In the genomic region with DNA sequence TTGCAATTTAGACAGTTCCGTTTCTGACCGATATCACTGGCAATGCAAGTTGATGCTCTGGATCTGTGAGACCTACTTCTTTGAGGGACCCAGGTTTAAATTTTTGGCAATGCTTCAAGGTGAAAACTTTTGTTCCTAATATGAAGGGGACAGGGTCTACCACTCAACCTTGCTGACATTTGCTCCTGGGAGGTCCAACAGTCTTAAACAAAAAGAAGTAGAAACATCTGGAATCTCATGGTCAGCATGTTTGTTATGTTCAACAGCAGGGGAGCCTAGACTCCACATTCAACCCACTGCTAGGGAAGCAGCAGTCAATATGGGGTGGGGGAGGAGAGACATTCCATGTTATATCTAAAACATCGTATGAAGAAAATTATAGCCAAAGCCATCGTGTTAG, we compare ENCODE assay signal across 24 cellular contexts.
DNase-seq lines count a peak whose midpoint lies in the region; FAIRE-seq and TF ChIP-seq lines count a peak whose summit lies in the region.
"Had no signal": no experiment of that assay in that cellular context is flagged by ENCODE, and none has a peak within 500 bp of the region (broad histone marks: within the 10 kb centered on the region; RNA-seq: fewer than 3 reads in every experiment).

No MANE protein-coding gene starts in this region.

- H3K27me3 ChIP-seq in HUES6 (ENCODE audit: control insufficient read depth, insufficient read depth, low read length) (no peaks in the 10 kb centered on the region), astrocyte (ENCODE audit: insufficient read depth, low read length) (no peaks in the 10 kb centered on the region), H1 (replicated peaks in 1 of 4; ENCODE audit: control insufficient read depth in 3 of 4, extremely low read depth in 1 of 4, insufficient read depth in 3 of 4, low read length in 3 of 4) (no peaks in the 10 kb centered on the region), mesenchymal stem cell (ENCODE audit: control insufficient read depth in 1 of 2, insufficient read depth in 1 of 2, low read length in 2 of 2) (no peaks in the 10 kb centered on the region), SK-N-SH (ENCODE audit: insufficient read depth) (no peaks in the 10 kb centered on the region)
- H3K27me3 ChIP-seq: BLaER1 treated with 17β-estradiol and CSF1 and Interleukin-3, amounts not matched to agents 10 nM and 100 nM; SJCRH30 had no signal

- TF ChIP-seq CTCF in astrocyte (IDR thresholded peaks at IDR 0.05; ENCODE audit: insufficient read depth, low read depth, low read length) = no peak
- no peak for TF ChIP-seq CTCF in H1 (IDR thresholded peaks at IDR 0.05; ENCODE audit: control extremely low read depth in 1 of 3, insufficient read depth in 1 of 3, low read depth in 1 of 3, low read length in 3 of 3)
- TF ChIP-seq CTCF in SK-N-SH (IDR thresholded peaks at IDR 0.05) = no peak

- H2AK5ac ChIP-seq in H1 (ENCODE audit: low read depth, low read length) (no peak overlapping the region), mesenchymal stem cell (ENCODE audit: low read length, severe bottlenecking) (no peak overlapping the region)

- peaks cover 31% of the 10 kb centered on the region for H3K4me1 Mint-ChIP-seq in astrocyte (ENCODE audit: low read depth, unreplicated experiment)
- H3K4me1 Mint-ChIP-seq: T-cell had no signal

- H3K79me1 ChIP-seq in H1 (ENCODE audit: low read depth, low read length) (no peaks in the 10 kb centered on the region), mesenchymal stem cell (replicated peaks; ENCODE audit: low read length, poor library complexity, severe bottlenecking) (no peaks in the 10 kb centered on the region)

- H3K9me2 ChIP-seq in SK-N-SH = no peaks in the 10 kb centered on the region

- H3K4me3 Mint-ChIP-seq in astrocyte (ENCODE audit: unreplicated experiment) = no peak overlapping the region
- H3K4me3 Mint-ChIP-seq: CD4-positive, alpha-beta T cell; T-cell had no signal

- TF ChIP-seq RAD21 in H1 (IDR thresholded peaks at IDR 0.05 in 1 of 2, conservative IDR thresholded peaks at IDR 0.05 in 1 of 2; ENCODE audit: low read depth in 2 of 2, low read length in 2 of 2) (no peak), SK-N-SH (IDR thresholded peaks at IDR 0.05; ENCODE audit: low read length) (no peak)

- DNase-seq in astrocyte (ENCODE audit: low read depth) = no peak
- DNase-seq in H1 (ENCODE audit: low read depth in 1 of 2, low spot score in 2 of 2) = no peak
- no peak for DNase-seq in mesenchymal stem cell
- no peak for DNase-seq in SK-N-SH
- DNase-seq in GM19240 (ENCODE audit: insufficient read length, low spot score) = no peak
- DNase-seq in cerebellar cortex (ENCODE audit: low spot score) = no peak
- no peak for DNase-seq in amniotic stem cell (lab: John Stamatoyannopoulos, UW)
- DNase-seq: AML-193; CD4-positive, alpha-beta T cell; NCI-H1092; NCI-H1417 treated with DMSO at 0.1 percent for 48 hours; NCI-H1694 treated with DMSO at 0.1 percent for 48 hours; NCI-H2081 treated with DMSO at 0.1 percent for 48 hours; NCI-H2171; NCI-H510A; NCI-H748 treated with DMSO at 0.1 percent for 48 hours; NK-92 treated with Interleukin-12 subunit alpha and Interleukin-12 subunit beta, amount 100 ng/mL, for 24 hours; SJCRH30; T-cell had no signal

- H3K9me3 ChIP-seq in HUES6 (ENCODE audit: control insufficient read depth, insufficient read depth, low read depth, low read length) (no peaks in the 10 kb centered on the region), astrocyte (ENCODE audit: insufficient read depth, low read depth, low read length) (no peaks in the 10 kb centered on the region), H1 (ENCODE audit: insufficient read depth in 2 of 2, low read depth in 1 of 2, low read length in 1 of 2) (no peaks in the 10 kb centered on the region), mesenchymal stem cell (ENCODE audit: control insufficient read depth, low read length) (no peaks in the 10 kb centered on the region), SK-N-SH (no peaks in the 10 kb centered on the region)
- H3K9me3 ChIP-seq: A549; BLaER1 treated with 17β-estradiol and CSF1 and Interleukin-3, amounts not matched to agents 10 nM and 100 nM; SJCRH30 had no signal

- H2BK12ac ChIP-seq in H1 (ENCODE audit: low read depth, low read length) = no peak overlapping the region; the same call in 1 of the 2 replicates
- no peak overlapping the region for H2BK12ac ChIP-seq in mesenchymal stem cell (ENCODE audit: low read length in 2 of 2)

- H3K9ac ChIP-seq in HUES6 (ENCODE audit: low read length) (no peak overlapping the region), astrocyte (ENCODE audit: low read length) (no peak overlapping the region), H1 (replicated peaks in 1 of 4; ENCODE audit: extremely low read depth in 1 of 4, low read depth in 3 of 4, low read length in 3 of 4) (no peak overlapping the region), mesenchymal stem cell (ENCODE audit: low read length) (no peak overlapping the region), SK-N-SH (no peak overlapping the region)
- H3K9ac ChIP-seq: BLaER1 treated with 17β-estradiol and CSF1 and Interleukin-3, amounts not matched to agents 10 nM and 100 nM had no signal

- no peaks in the 10 kb centered on the region for H4K20me1 ChIP-seq in astrocyte (ENCODE audit: insufficient read depth, low read length)
- no peaks in the 10 kb centered on the region for H4K20me1 ChIP-seq in H1 (replicated peaks in 1 of 2; ENCODE audit: control insufficient read depth in 1 of 2, insufficient read depth in 2 of 2, low read length in 2 of 2)
- no peaks in the 10 kb centered on the region for H4K20me1 ChIP-seq in SK-N-SH (ENCODE audit: insufficient read depth)
- H4K20me1 ChIP-seq: BLaER1 treated with 17β-estradiol and CSF1 and Interleukin-3, amounts not matched to agents 10 nM and 100 nM had no signal

- H2BK5ac ChIP-seq in H1 (ENCODE audit: low read depth, low read length) (no peak overlapping the region), mesenchymal stem cell (ENCODE audit: low read depth, low read length, poor library complexity, severe bottlenecking) (peak overlapping the region; percentile 2)

- H3K9me3 Mint-ChIP-seq in astrocyte (ENCODE audit: unreplicated experiment) = no peaks in the 10 kb centered on the region
- H3K9me3 Mint-ChIP-seq: CD4-positive, alpha-beta T cell; T-cell had no signal

- no peak overlapping the region for H3K27ac Mint-ChIP-seq in astrocyte (ENCODE audit: unreplicated experiment)
- H3K27ac Mint-ChIP-seq: CD4-positive, alpha-beta T cell; T-cell had no signal

- H2BK120ac ChIP-seq in H1 (replicated peaks; ENCODE audit: low read depth, low read length) = no peak overlapping the region
- no peak overlapping the region for H2BK120ac ChIP-seq in mesenchymal stem cell (ENCODE audit: low read depth, low read length)

- POLR2A ChIA-PET in H1 (lab: Charles Lee; ENCODE audit: partially characterized antibody) (no interaction called here), SK-N-SH (lab: Yijun Ruan, JAX) (no interaction called here)

- H3K56ac ChIP-seq in H1 (replicated peaks; ENCODE audit: insufficient read length, low read depth, low read length) = no peak overlapping the region

- no peak for TF ChIP-seq EP300 in H1 (IDR thresholded peaks at IDR 0.05; ENCODE audit: borderline replicate concordance in 1 of 2, low read depth in 2 of 2, low read length in 2 of 2)
- no peak for TF ChIP-seq EP300 in SK-N-SH (IDR thresholded peaks at IDR 0.05; ENCODE audit: borderline replicate concordance in 1 of 2, low read depth in 1 of 2, low read length in 1 of 2)

- H3K4me3 ChIP-seq in HUES6 (ENCODE audit: low read depth, low read length) (no peak overlapping the region), astrocyte (ENCODE audit: insufficient read depth, low read depth, low read length) (no peak overlapping the region), H1 (ENCODE audit: extremely low read depth in 1 of 4, insufficient read depth in 2 of 4, low read depth in 3 of 4, low read length in 4 of 4) (no peak overlapping the region), mesenchymal stem cell (ENCODE audit: insufficient read depth in 1 of 2, low read depth in 1 of 2, low read length in 2 of 2) (no peak overlapping the region), SK-N-SH (ENCODE audit: low read depth in 2 of 2, low read length in 1 of 2) (no peak overlapping the region)
- H3K4me3 ChIP-seq: A549; BLaER1 treated with 17β-estradiol and CSF1 and Interleukin-3, amounts not matched to agents 10 nM and 100 nM; SJCRH30 had no signal

- FAIRE-seq in astrocyte (lab: Jason Lieb, UNC) = peak; percentile 17
- FAIRE-seq in H1 (lab: Jason Lieb, UNC) = peak; percentile 68
- FAIRE-seq: A549, D721Med, GM18507 had no signal

- H3K36me3 ChIP-seq in HUES6 (ENCODE audit: control insufficient read depth, insufficient read depth, low read length) (no peaks in the 10 kb centered on the region), astrocyte (ENCODE audit: insufficient read depth, low read length) (no peaks in the 10 kb centered on the region), H1 (ENCODE audit: control insufficient read depth in 2 of 4, insufficient read depth in 4 of 4, low read length in 3 of 4) (no peaks in the 10 kb centered on the region; a peak in 1 of 8 replicates), mesenchymal stem cell (ENCODE audit: control insufficient read depth in 1 of 2, insufficient read depth in 2 of 2, low read depth in 1 of 2, low read length in 2 of 2) (no peaks in the 10 kb centered on the region), SK-N-SH (replicated peaks in 1 of 2; ENCODE audit: control insufficient read depth in 1 of 2, insufficient read depth in 2 of 2, low read length in 1 of 2) (no peaks in the 10 kb centered on the region)
- H3K36me3 ChIP-seq: BLaER1 treated with 17β-estradiol and CSF1 and Interleukin-3, amounts not matched to agents 10 nM and 100 nM; SJCRH30 had no signal

- H3K27ac ChIP-seq in HUES6 (ENCODE audit: low read depth, low read length) = peak overlapping the region; percentile 65; the same call in 1 of the 2 replicates
- H3K27ac ChIP-seq in astrocyte (ENCODE audit: low read depth, low read length) = no peak overlapping the region
- no peak overlapping the region for H3K27ac ChIP-seq in H1 (ENCODE audit: low read depth, low read length)
- H3K27ac ChIP-seq in mesenchymal stem cell (ENCODE audit: low read length, poor library complexity, severe bottlenecking) = no peak overlapping the region
- no peak overlapping the region for H3K27ac ChIP-seq in SK-N-SH (ENCODE audit: low read depth in 2 of 2, low read length in 1 of 2)
- H3K27ac ChIP-seq: BLaER1 treated with 17β-estradiol and CSF1 and Interleukin-3, amounts not matched to agents 10 nM and 100 nM; SJCRH30 had no signal

- H3K36me3 Mint-ChIP-seq in astrocyte (ENCODE audit: low read depth, unreplicated experiment) = no peaks in the 10 kb centered on the region
- H3K36me3 Mint-ChIP-seq: T-cell had no signal

- peak overlapping the region; percentile 29 for H3K4me2 ChIP-seq in astrocyte (ENCODE audit: low read length)
- peak overlapping the region in 1 of 2 experiments; percentile 47; a peak in 1 of 4 replicates for H3K4me2 ChIP-seq in H1 (ENCODE audit: insufficient read depth in 1 of 2, low read depth in 2 of 2, low read length in 2 of 2)
- H3K4me2 ChIP-seq in mesenchymal stem cell (ENCODE audit: low read length, poor library complexity, severe bottlenecking) = no peak overlapping the region
- no peak overlapping the region for H3K4me2 ChIP-seq in SK-N-SH
- H3K4me2 ChIP-seq: BLaER1 treated with 17β-estradiol and CSF1 and Interleukin-3, amounts not matched to agents 10 nM and 100 nM had no signal

- H3K4me1 ChIP-seq in HUES6 (ENCODE audit: control insufficient read depth, insufficient read depth, low read length) (peaks cover 17% of the 10 kb centered on the region), astrocyte (ENCODE audit: insufficient read depth, low read length) (peaks cover 11% of the 10 kb centered on the region), H1 (replicated peaks in 1 of 4; ENCODE audit: control insufficient read depth in 3 of 4, insufficient read depth in 4 of 4, low read length in 3 of 4) (peaks cover 0 to 12% (median 4%) of the 10 kb centered on the region in 4 experiments; a peak in 2 of 7 replicates), mesenchymal stem cell (ENCODE audit: control insufficient read depth, insufficient read depth, low read depth, low read length) (no peaks in the 10 kb centered on the region), SK-N-SH (ENCODE audit: control insufficient read depth in 1 of 2, insufficient read depth in 2 of 2, low read depth in 1 of 2, low read length in 1 of 2) (peaks cover 0 to 13% of the 10 kb centered on the region in 2 experiments; a peak in 2 of 4 replicates)
- H3K4me1 ChIP-seq: BLaER1 treated with 17β-estradiol and CSF1 and Interleukin-3, amounts not matched to agents 10 nM and 100 nM had no signal

- H2BK15ac ChIP-seq in H1 (ENCODE audit: low read length) = no peak overlapping the region
- H2BK15ac ChIP-seq in mesenchymal stem cell (ENCODE audit: low read depth, poor library complexity, severe bottlenecking) = no peak overlapping the region

- no peak for TF ChIP-seq POLR2A in H1 (IDR thresholded peaks at IDR 0.05; ENCODE audit: control extremely low read depth in 1 of 2, low read depth in 2 of 2, low read length in 2 of 2)

- H3K14ac ChIP-seq in H1 (ENCODE audit: insufficient read length) (no peak overlapping the region), mesenchymal stem cell (ENCODE audit: low read length in 2 of 2) (no peak overlapping the region)

- 92% methylated on average over 4 of the region's 4 CpGs; no CpG with 5 or more reads in 1 of the 2 experiments for WGBS in H1 (ENCODE audit: extremely low coverage in 1 of 2, insufficient coverage in 1 of 2, insufficient read length in 1 of 2, insufficient replicate concordance in 2 of 2, low coverage in 1 of 2, low lambda C conversion rate in 2 of 2, missing lambda C conversion rate in 1 of 2), 2 experiments
- WGBS in mesenchymal stem cell = 93% methylated on average over 2 of the region's 4 CpGs
- 64% methylated on average over 4 of the region's 4 CpGs for WGBS in SK-N-SH (ENCODE audit: low lambda C conversion rate)

- CTCF ChIA-PET in H1 (lab: Charles Lee; ENCODE audit: partially characterized antibody) (interaction anchor here (2.7 kb wide), 1 partner anchor 10 kb away, joined by 10 read pairs; no protein-coding TSS in a partner anchor), SK-N-SH (lab: Yijun Ruan, JAX) (no interaction called here)

- H3K79me2 ChIP-seq in astrocyte (ENCODE audit: insufficient read depth, low read length) = no peaks in the 10 kb centered on the region
- no peaks in the 10 kb centered on the region for H3K79me2 ChIP-seq in H1 (ENCODE audit: control insufficient read depth in 1 of 2, insufficient read depth in 2 of 2, low read length in 2 of 2)
- H3K79me2 ChIP-seq in SK-N-SH (ENCODE audit: insufficient read depth) = no peaks in the 10 kb centered on the region

- H3F3A ChIP-seq in SK-N-SH (replicated peaks; ENCODE audit: insufficient read depth) = peaks cover 13% of the 10 kb centered on the region

- H3K18ac ChIP-seq in H1 (ENCODE audit: extremely low read depth, low read length) (no peak overlapping the region), mesenchymal stem cell (ENCODE audit: low read depth in 1 of 2, low read length in 2 of 2) (no peak overlapping the region)

- H3K23me2 ChIP-seq in H1 (ENCODE audit: low read depth, low read length) = no peaks in the 10 kb centered on the region

- H4K8ac ChIP-seq in H1 (ENCODE audit: extremely low read depth, insufficient read depth, low read length) (no peak overlapping the region), mesenchymal stem cell (ENCODE audit: low read length) (no peak overlapping the region)

- no peak overlapping the region for H2BK20ac ChIP-seq in H1 (ENCODE audit: low read length)

- no peak overlapping the region for H4K5ac ChIP-seq in H1 (ENCODE audit: insufficient read length, low read depth, low read length)

- no peak overlapping the region for H3K4ac ChIP-seq in H1 (replicated peaks; ENCODE audit: insufficient read length, low read depth, low read length)
- no peak overlapping the region for H3K4ac ChIP-seq in mesenchymal stem cell (ENCODE audit: low read depth in 1 of 2, low read length in 2 of 2)

- H4K91ac ChIP-seq in H1 (replicated peaks; ENCODE audit: insufficient read length, low read length) = no peak overlapping the region
- no peak overlapping the region for H4K91ac ChIP-seq in mesenchymal stem cell (ENCODE audit: low read length)

- H3K27me3 Mint-ChIP-seq in astrocyte (ENCODE audit: low read depth, unreplicated experiment) = no peaks in the 10 kb centered on the region

- H2AFZ ChIP-seq in astrocyte (ENCODE audit: low read depth, low read length) = no peak overlapping the region
- H2AFZ ChIP-seq in H1 (ENCODE audit: low read length) = no peak overlapping the region
- H2AFZ ChIP-seq in mesenchymal stem cell (ENCODE audit: low read depth, low read length) = no peak overlapping the region
- no peak overlapping the region for H2AFZ ChIP-seq in SK-N-SH (ENCODE audit: low read depth)

- peak overlapping the region; percentile 65 for H3K23ac ChIP-seq in H1 (ENCODE audit: insufficient read length)
- no peak overlapping the region for H3K23ac ChIP-seq in mesenchymal stem cell (ENCODE audit: low read length in 2 of 2)
